16 cellular contexts compared by ENCODE assay signal in the genomic region with DNA sequence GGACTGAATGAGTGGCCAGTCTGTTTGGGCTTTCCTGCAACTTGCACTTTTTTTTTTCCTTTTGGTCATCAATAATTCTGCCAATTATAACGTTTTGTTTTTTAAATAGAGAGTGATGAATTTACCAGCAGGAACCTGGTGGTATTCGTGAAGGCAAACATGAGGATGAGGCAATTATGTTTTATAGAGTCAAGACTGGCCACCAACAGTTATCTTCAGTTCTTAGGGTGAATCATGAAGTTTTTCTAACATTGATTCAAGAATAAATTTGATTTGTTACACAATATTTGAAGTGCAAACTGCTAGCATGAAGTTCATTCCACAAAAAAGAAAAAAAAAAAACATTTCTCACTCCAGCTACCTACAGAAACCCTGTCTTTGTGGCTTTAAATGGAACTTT.
A peak's percentile ranks its signal among the peaks of the same experiment; 100 is the strongest.
DNase-seq lines count a peak whose midpoint lies in the region; ATAC-seq and TF ChIP-seq lines count a peak whose summit lies in the region.
"Had no signal": no experiment of that assay in that cellular context is flagged by ENCODE, and none has a peak within 500 bp of the region (broad histone marks: within the 10 kb centered on the region; RNA-seq: fewer than 3 reads in every experiment).

No MANE protein-coding gene starts in this region.

- H3K4me2 ChIP-seq in GM23338 (0 out of 2 replicates have a peak overlapping the region, but pooled peaks have one; percentile 6), smooth muscle cell (no peak overlapping the region)
- H3K4me2 ChIP-seq: KMS-11 had no signal

- no peaks in the 10 kb centered on the region for H3K36me3 Mint-ChIP-seq in GM23338 (ENCODE audit: low read depth)

- H3K27ac ChIP-seq in GM23338 (ENCODE audit: low read depth): no peak overlapping the region
- H3K27ac ChIP-seq in iPS-20b (ENCODE audit: low read length): peak overlapping the region; percentile 26
- H3K27ac ChIP-seq in smooth muscle cell (ENCODE audit: low read depth): no peak overlapping the region
- H3K27ac ChIP-seq: GM23248, KMS-11 had no signal

- TF ChIP-seq CTCF in GM23338 (conservative IDR thresholded peaks at IDR 0.05; ENCODE audit: low read depth in 2 of 2) (no peak), smooth muscle cell (IDR thresholded peaks at IDR 0.05; ENCODE audit: borderline replicate concordance, insufficient read depth, poor library complexity, severe bottlenecking) (no peak)

- H3K27me3 ChIP-seq in GM23338 (ENCODE audit: insufficient read depth): no peaks in the 10 kb centered on the region
- H3K27me3 ChIP-seq in iPS-20b (ENCODE audit: insufficient read depth, low read length): no peaks in the 10 kb centered on the region
- H3K27me3 ChIP-seq in smooth muscle cell (ENCODE audit: low read depth): no peaks in the 10 kb centered on the region

- H3K79me2 ChIP-seq in GM23338 (replicated peaks; ENCODE audit: insufficient read depth) (no peaks in the 10 kb centered on the region), smooth muscle cell (ENCODE audit: low read depth) (no peaks in the 10 kb centered on the region)

- H2AFZ ChIP-seq in GM23338 (no peak overlapping the region), smooth muscle cell (ENCODE audit: low read depth) (peak overlapping the region; percentile 4)
- H2AFZ ChIP-seq: GM23248 had no signal

- H3K27me3 Mint-ChIP-seq in GM23338 (ENCODE audit: insufficient read depth, low read depth, poor library complexity): no peaks in the 10 kb centered on the region
- H3K27me3 Mint-ChIP-seq: B cell; CD4-positive, alpha-beta T cell had no signal

- H3K4me3 Mint-ChIP-seq in GM23338: no peak overlapping the region
- H3K4me3 Mint-ChIP-seq: B cell; CD4-positive, alpha-beta T cell; HFFc6 had no signal

- 44% methylated on average over 2 of the region's 2 CpGs for WGBS in smooth muscle cell (ENCODE audit: low lambda C conversion rate)

- intact Hi-C loops in Right ventricle myocardium inferior (cut with DNase I): no loop called here

- H4K20me1 ChIP-seq in GM23338 (replicated peaks; ENCODE audit: insufficient read depth) (no peaks in the 10 kb centered on the region), smooth muscle cell (ENCODE audit: low read depth) (no peaks in the 10 kb centered on the region)

- peaks cover 12% of the 10 kb centered on the region; the same call in 2 of the 3 replicates for H3K4me1 Mint-ChIP-seq in GM23338
- H3K4me1 Mint-ChIP-seq: B cell had no signal

- H3K4me3 ChIP-seq in GM23338 (no peak overlapping the region), iPS-20b (ENCODE audit: low read length) (peak overlapping the region; percentile 19; the same call in 1 of the 2 replicates), smooth muscle cell (no peak overlapping the region)
- H3K4me3 ChIP-seq: GM23248, HAP-1 had no signal

- no peaks in the 10 kb centered on the region; the same call in 1 of the 2 replicates for H3K9me2 ChIP-seq in GM23338 (ENCODE audit: insufficient read depth)

- ATAC-seq in GM23338 (no peak), GM21515 (IDR thresholded peaks at IDR 0.05; ENCODE audit: unreplicated experiment) (no peak), Right ventricle myocardium inferior (no peak)

- no peak for DNase-seq in GM23338 (ENCODE audit: low spot score)
- DNase-seq in amniotic epithelial cell (ENCODE audit: low read depth): peak; percentile 38
- no peak for DNase-seq in smooth muscle cell (lab: John Stamatoyannopoulos, UW; ENCODE audit: unreplicated experiment)
- no peak for DNase-seq in GM03348 (ENCODE audit: low spot score)
- DNase-seq in Right ventricle myocardium inferior (ENCODE audit: missing footprints): no peak
- DNase-seq: ACHN; C1 segment of cervical spinal cord; CD4-positive, alpha-beta T cell; DMS79; GM23248; HFFc6 had no signal

- H3K4me1 ChIP-seq in GM23338 (ENCODE audit: insufficient read depth) (0 out of 2 replicates have a peak, but pooled peaks cover 4% of the 10 kb centered on the region), iPS-20b (ENCODE audit: insufficient read depth, low read length) (peaks cover 9% of the 10 kb centered on the region; the same call in 1 of the 2 replicates), smooth muscle cell (ENCODE audit: low read depth) (no peaks in the 10 kb centered on the region)

- H3F3A ChIP-seq in GM23338 (replicated peaks; ENCODE audit: low read depth) (no peaks in the 10 kb centered on the region), smooth muscle cell (ENCODE audit: low read depth) (no peaks in the 10 kb centered on the region)

- peak overlapping the region; percentile 81 for H3K27ac Mint-ChIP-seq in GM23338
- H3K27ac Mint-ChIP-seq: B cell; CD4-positive, alpha-beta T cell; HFFc6 had no signal

- H3K9me3 ChIP-seq in iPS-20b (ENCODE audit: insufficient read depth, low read depth, low read length) (no peaks in the 10 kb centered on the region), smooth muscle cell (replicated peaks; ENCODE audit: low read depth) (no peaks in the 10 kb centered on the region)
- H3K9me3 ChIP-seq: HAP-1 had no signal

- H3K9me3 Mint-ChIP-seq in GM23338: no peaks in the 10 kb centered on the region
- H3K9me3 Mint-ChIP-seq: CD4-positive, alpha-beta T cell; HFFc6 had no signal

- no peak overlapping the region for H3K9ac ChIP-seq in iPS-20b (ENCODE audit: low read depth, low read length)
- no peak overlapping the region for H3K9ac ChIP-seq in smooth muscle cell (ENCODE audit: low read depth)
- H3K9ac ChIP-seq: GM23248, KMS-11 had no signal

- H3K36me3 ChIP-seq in GM23338 (ENCODE audit: insufficient read depth) (no peaks in the 10 kb centered on the region), iPS-20b (ENCODE audit: insufficient read depth, low read depth, low read length) (no peaks in the 10 kb centered on the region), smooth muscle cell (ENCODE audit: low read depth) (no peaks in the 10 kb centered on the region)
- H3K36me3 ChIP-seq: HAP-1 had no signal

TF ChIP-seq in GM23338, 12 proteins besides CTCF, POLR2A, EP300 and RAD21:
- 0 out of 2 replicates have a peak, but pooled peaks have one; percentile 4 for TF ChIP-seq NANOG (IDR thresholded peaks at IDR 0.05; ENCODE audit: borderline replicate concordance)
- TF ChIP-seq, protein P1, sequence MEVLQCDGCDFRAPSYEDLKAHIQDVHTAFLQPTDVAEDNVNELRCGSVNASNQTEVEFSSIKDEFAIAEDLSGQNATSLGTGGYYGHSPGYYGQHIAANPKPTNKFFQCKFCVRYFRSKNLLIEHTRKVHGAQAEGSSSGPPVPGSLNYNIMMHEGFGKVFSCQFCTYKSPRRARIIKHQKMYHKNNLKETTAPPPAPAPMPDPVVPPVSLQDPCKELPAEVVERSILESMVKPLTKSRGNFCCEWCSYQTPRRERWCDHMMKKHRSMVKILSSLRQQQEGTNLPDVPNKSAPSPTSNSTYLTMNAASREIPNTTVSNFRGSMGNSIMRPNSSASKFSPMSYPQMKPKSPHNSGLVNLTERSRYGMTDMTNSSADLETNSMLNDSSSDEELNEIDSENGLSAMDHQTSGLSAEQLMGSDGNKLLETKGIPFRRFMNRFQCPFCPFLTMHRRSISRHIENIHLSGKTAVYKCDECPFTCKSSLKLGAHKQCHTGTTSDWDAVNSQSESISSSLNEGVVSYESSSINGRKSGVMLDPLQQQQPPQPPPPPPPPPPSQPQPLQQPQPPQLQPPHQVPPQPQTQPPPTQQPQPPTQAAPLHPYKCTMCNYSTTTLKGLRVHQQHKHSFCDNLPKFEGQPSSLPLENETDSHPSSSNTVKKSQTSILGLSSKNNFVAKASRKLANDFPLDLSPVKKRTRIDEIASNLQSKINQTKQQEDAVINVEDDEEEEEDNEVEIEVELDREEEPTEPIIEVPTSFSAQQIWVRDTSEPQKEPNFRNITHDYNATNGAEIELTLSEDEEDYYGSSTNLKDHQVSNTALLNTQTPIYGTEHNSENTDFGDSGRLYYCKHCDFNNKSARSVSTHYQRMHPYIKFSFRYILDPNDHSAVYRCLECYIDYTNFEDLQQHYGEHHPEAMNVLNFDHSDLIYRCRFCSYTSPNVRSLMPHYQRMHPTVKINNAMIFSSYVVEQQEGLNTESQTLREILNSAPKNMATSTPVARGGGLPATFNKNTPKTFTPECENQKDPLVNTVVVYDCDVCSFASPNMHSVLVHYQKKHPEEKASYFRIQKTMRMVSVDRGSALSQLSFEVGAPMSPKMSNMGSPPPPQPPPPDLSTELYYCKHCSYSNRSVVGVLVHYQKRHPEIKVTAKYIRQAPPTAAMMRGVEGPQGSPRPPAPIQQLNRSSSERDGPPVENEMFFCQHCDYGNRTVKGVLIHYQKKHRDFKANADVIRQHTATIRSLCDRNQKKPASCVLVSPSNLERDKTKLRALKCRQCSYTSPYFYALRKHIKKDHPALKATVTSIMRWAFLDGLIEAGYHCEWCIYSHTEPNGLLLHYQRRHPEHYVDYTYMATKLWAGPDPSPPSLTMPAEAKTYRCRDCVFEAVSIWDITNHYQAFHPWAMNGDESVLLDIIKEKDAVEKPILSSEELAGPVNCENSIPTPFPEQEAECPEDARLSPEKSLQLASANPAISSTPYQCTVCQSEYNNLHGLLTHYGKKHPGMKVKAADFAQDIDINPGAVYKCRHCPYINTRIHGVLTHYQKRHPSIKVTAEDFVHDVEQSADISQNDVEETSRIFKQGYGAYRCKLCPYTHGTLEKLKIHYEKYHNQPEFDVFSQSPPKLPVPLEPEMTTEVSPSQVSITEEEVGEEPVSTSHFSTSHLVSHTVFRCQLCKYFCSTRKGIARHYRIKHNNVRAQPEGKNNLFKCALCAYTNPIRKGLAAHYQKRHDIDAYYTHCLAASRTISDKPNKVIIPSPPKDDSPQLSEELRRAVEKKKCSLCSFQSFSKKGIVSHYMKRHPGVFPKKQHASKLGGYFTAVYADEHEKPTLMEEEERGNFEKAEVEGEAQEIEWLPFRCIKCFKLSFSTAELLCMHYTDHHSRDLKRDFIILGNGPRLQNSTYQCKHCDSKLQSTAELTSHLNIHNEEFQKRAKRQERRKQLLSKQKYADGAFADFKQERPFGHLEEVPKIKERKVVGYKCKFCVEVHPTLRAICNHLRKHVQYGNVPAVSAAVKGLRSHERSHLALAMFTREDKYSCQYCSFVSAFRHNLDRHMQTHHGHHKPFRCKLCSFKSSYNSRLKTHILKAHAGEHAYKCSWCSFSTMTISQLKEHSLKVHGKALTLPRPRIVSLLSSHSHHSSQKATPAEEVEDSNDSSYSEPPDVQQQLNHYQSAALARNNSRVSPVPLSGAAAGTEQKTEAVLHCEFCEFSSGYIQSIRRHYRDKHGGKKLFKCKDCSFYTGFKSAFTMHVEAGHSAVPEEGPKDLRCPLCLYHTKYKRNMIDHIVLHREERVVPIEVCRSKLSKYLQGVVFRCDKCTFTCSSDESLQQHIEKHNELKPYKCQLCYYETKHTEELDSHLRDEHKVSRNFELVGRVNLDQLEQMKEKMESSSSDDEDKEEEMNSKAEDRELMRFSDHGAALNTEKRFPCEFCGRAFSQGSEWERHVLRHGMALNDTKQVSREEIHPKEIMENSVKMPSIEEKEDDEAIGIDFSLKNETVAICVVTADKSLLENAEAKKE (CRISPR knock-in tag; IDR thresholded peaks at IDR 0.05): no peak
